ENCODE assay signal across 34 cellular contexts in the genomic region with DNA sequence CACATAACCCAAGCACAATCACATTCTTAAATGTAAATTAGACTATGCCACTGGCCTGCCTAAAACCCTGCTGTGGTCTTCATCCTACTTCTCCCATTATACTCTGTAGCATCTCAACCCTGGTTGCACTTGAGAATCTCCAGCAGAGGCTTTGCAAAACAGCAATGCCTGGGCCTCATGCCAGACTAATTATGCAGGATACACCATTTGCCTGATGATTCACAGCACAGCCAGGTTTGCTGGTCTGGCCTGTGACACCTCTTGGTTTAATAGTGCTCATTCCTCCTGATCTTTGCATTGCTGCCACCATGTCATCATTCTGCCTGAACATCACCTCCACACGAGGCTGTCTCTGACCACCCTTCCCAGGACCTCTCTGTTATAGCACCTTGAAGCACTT.
A peak's percentile ranks its signal among the peaks of the same experiment; 100 is the strongest.
DNase-seq lines count a peak whose midpoint lies in the region; ATAC-seq, FAIRE-seq and TF ChIP-seq lines count a peak whose summit lies in the region.
"Had no signal": no experiment of that assay in that cellular context is flagged by ENCODE, and none has a peak within 500 bp of the region (broad histone marks: within the 10 kb centered on the region; RNA-seq: fewer than 3 reads in every experiment).

No MANE protein-coding gene starts in this region.

- TF ChIP-seq CTCF in VCaP (conservative IDR thresholded peaks at IDR 0.05) (no peak), keratinocyte (optimal IDR thresholded peaks at IDR 0.05 in 1 of 3, IDR thresholded peaks at IDR 0.05 in 1 of 3, conservative IDR thresholded peaks at IDR 0.05 in 1 of 3; ENCODE audit: extremely low read depth in 1 of 3, insufficient read depth in 2 of 3, low read length in 3 of 3) (peak in 1 of 3 experiments; percentile 9)

- in situ Hi-C loops in Caki2 (cut with HindIII; ENCODE audit: low pct_unique_long_range_greater_than_20kb, low sequenced_read_pairs): no loop called here

- peak; percentile 93 for FAIRE-seq in keratinocyte (lab: Jason Lieb, UNC)
- FAIRE-seq: GM12891, HepG2 had no signal

- no peaks in the 10 kb centered on the region for H3K36me3 ChIP-seq in keratinocyte (ENCODE audit: control insufficient read depth in 2 of 2, extremely low read depth in 1 of 2, insufficient read depth in 2 of 2, low read length in 2 of 2)
- H3K36me3 ChIP-seq: ascending aorta; BLaER1 treated with 17β-estradiol and CSF1 and Interleukin-3, amounts not matched to agents 10 nM and 100 nM; lower lobe of right lung; upper lobe of right lung had no signal

- no peaks in the 10 kb centered on the region for H4K20me1 ChIP-seq in keratinocyte (ENCODE audit: control insufficient read depth, extremely low read depth, insufficient read depth, low read length)
- H4K20me1 ChIP-seq: BLaER1 treated with 17β-estradiol and CSF1 and Interleukin-3, amounts not matched to agents 10 nM and 100 nM had no signal

- no peaks in the 10 kb centered on the region for H3K9me3 ChIP-seq in keratinocyte (ENCODE audit: control insufficient read depth, low read depth, low read length)
- H3K9me3 ChIP-seq: ascending aorta; BLaER1 treated with 17β-estradiol and CSF1 and Interleukin-3, amounts not matched to agents 10 nM and 100 nM; lower lobe of right lung; upper lobe of right lung had no signal

- dilution Hi-C loops in keratinocyte (cut with MboI; ENCODE audit: extremely low pct_ligation_motif_present, low sequenced_read_pairs): no loop called here

- DNase-seq in Caki2 (ENCODE audit: low read depth) (peak; percentile 19), NCI-H1105 treated with DMSO at 0.1 percent for 48 hours (lab: John Stamatoyannopoulos, UW) (peak; percentile 77), keratinocyte (ENCODE audit: low read depth, low spot score) (no peak)
- DNase-seq in activated T-cell treated with anti-CD3 and anti-CD28 coated beads, Interleukin-2, amount 50 U/mL, for 48 hours: no peak
- DNase-seq in activated CD4-positive, alpha-beta T cell treated with anti-CD3 and anti-CD28 coated beads, Interleukin-2, amount 50 U/mL, for 4 hours: no peak
- DNase-seq: activated CD4-positive, CD25-positive, alpha-beta regulatory T cell treated with anti-CD3 and anti-CD28 coated beads, Interleukin-2, amount 50 U/mL, for 72 hours; activated CD8-positive, alpha-beta T cell treated with anti-CD3 and anti-CD28 coated beads, Interleukin-2, amount 10 ng/mL, durations not matched to agents 7 days and 5 days; activated effector memory CD4-positive, alpha-beta T cell treated with anti-CD3 and anti-CD28 coated beads, Interleukin-2, amount 50 U/mL, for 16 hours; activated naive CD8-positive, alpha-beta T cell treated with anti-CD3 and anti-CD28 coated beads for 36 hours; Calu3; central memory CD4-positive, alpha-beta T cell; dermis blood vessel endothelial cell; EL; Kasumi-1; kidney glomerular epithelial cell; lower lobe of right lung; NCI-H187; NCI-H2171 treated with DMSO at 0.1 percent for 48 hours; NCI-H526; RPMI8226; stimulated activated CD4-positive, alpha-beta T cell treated with anti-CD3 and anti-CD28 coated beads, Interleukin-12 subunit alpha, Interleukin-12 subunit beta, amount 100 ng/mL, for 4 hours; stimulated activated CD4-positive, alpha-beta T cell treated with anti-CD3 and anti-CD28 coated beads, Interleukin-4, amount 100 ng/mL, for 4 hours; substantia nigra; upper lobe of right lung had no signal

- ATAC-seq in GM19467 (IDR thresholded peaks at IDR 0.05; ENCODE audit: unreplicated experiment): no peak
- ATAC-seq in HG03139 (IDR thresholded peaks at IDR 0.05; ENCODE audit: unreplicated experiment): no peak
- ATAC-seq: activated CD8-positive, alpha-beta T cell treated with anti-CD3 and anti-CD28 coated beads, Interleukin-2, amount 10 ng/mL, durations not matched to agents 7 days and 5 days; HepG2; lower lobe of right lung; sciatic nerve; stimulated activated memory B cell treated with anti-CD40 and anti-IgM and Interleukin-4, amounts not matched to agents 10 μg/mL and 1 μg/mL and 100 μg/mL, for 72 hours; upper lobe of right lung had no signal

- no peak overlapping the region for H3K4me3 ChIP-seq in keratinocyte (ENCODE audit: control insufficient read depth in 2 of 3, extremely low read depth in 1 of 3, insufficient read depth in 2 of 3, low read depth in 1 of 3, low read length in 3 of 3)
- H3K4me3 ChIP-seq: ascending aorta; BLaER1 treated with 17β-estradiol and CSF1 and Interleukin-3, amounts not matched to agents 10 nM and 100 nM; lower lobe of right lung; upper lobe of right lung had no signal

- no peaks in the 10 kb centered on the region for H3K9me1 ChIP-seq in keratinocyte (ENCODE audit: control insufficient read depth, extremely low read depth, insufficient read depth, low read length)

- no peaks in the 10 kb centered on the region for H3K27me3 ChIP-seq in keratinocyte (ENCODE audit: control insufficient read depth, extremely low read depth, insufficient read depth, low read length)
- H3K27me3 ChIP-seq: ascending aorta; BLaER1 treated with 17β-estradiol and CSF1 and Interleukin-3, amounts not matched to agents 10 nM and 100 nM; upper lobe of right lung had no signal

- H3K79me2 ChIP-seq in keratinocyte (ENCODE audit: control insufficient read depth, insufficient read depth, low read length): no peaks in the 10 kb centered on the region

- H3K9ac ChIP-seq in keratinocyte (ENCODE audit: control insufficient read depth, extremely low read depth, insufficient read depth, low read length): no peak overlapping the region
- H3K9ac ChIP-seq: BLaER1 treated with 17β-estradiol and CSF1 and Interleukin-3, amounts not matched to agents 10 nM and 100 nM had no signal

- H3K4me1 ChIP-seq in keratinocyte (ENCODE audit: control insufficient read depth, extremely low read depth, insufficient read depth, low read length): no peaks in the 10 kb centered on the region
- H3K4me1 ChIP-seq: ascending aorta; BLaER1 treated with 17β-estradiol and CSF1 and Interleukin-3, amounts not matched to agents 10 nM and 100 nM; lower lobe of right lung; upper lobe of right lung had no signal

- H3K27ac ChIP-seq in VCaP (peak overlapping the region; percentile 13), keratinocyte (ENCODE audit: control insufficient read depth, insufficient read depth, low read length) (no peak overlapping the region)
- H3K27ac ChIP-seq: ascending aorta; BLaER1 treated with 17β-estradiol and CSF1 and Interleukin-3, amounts not matched to agents 10 nM and 100 nM; HL-60; lower lobe of right lung; upper lobe of right lung had no signal

- no peak overlapping the region for H3K4me2 ChIP-seq in keratinocyte (ENCODE audit: control insufficient read depth, extremely low read depth, insufficient read depth, low read depth, low read length)
- H3K4me2 ChIP-seq: BLaER1 treated with 17β-estradiol and CSF1 and Interleukin-3, amounts not matched to agents 10 nM and 100 nM had no signal

- no peak overlapping the region for H2AFZ ChIP-seq in keratinocyte (ENCODE audit: control insufficient read depth, low read length)

Comparison
In these comparisons a context has a peak if more than half of its experiments do, and no peak if none do; other contexts are left out.
1. DNase-seq: peak in Caki2 (single experiment) and NCI-H1105 treated with DMSO at 0.1 percent for 48 hours (single experiment); none in keratinocyte (single experiment), activated T-cell treated with anti-CD3 and anti-CD28 coated beads, Interleukin-2, amount 50 U/mL, for 48 hours (0 of 2) and activated CD4-positive, alpha-beta T cell treated with anti-CD3 and anti-CD28 coated beads, Interleukin-2, amount 50 U/mL, for 4 hours (0 of 2).